ENCODE assay signal across 14 cellular contexts in genomic region chr15:63243101-63243500, GRCh38. TPM values are rescaled to one million over a fixed set of nuclear protein-coding genes. Genes with fewer than 3 reads are reported as not detected.
DNase-seq lines count a peak whose midpoint lies in the region; ATAC-seq and TF ChIP-seq lines count a peak whose summit lies in the region.
"Had no signal": no experiment of that assay in that cellular context is flagged by ENCODE, and none has a peak within 500 bp of the region (broad histone marks: within the 10 kb centered on the region; RNA-seq: fewer than 3 reads in every experiment).

No MANE protein-coding gene starts in this region.

- H3K36me3 Mint-ChIP-seq in CD8-positive, alpha-beta T cell: peaks cover 39% of the 10 kb centered on the region
- peaks cover 67% of the 10 kb centered on the region for H3K36me3 Mint-ChIP-seq in activated naive CD8-positive, alpha-beta T cell treated with anti-CD3 and anti-CD28 coated beads, Interleukin-2, amount 50 U/mL, for 24 hours (ENCODE audit: low read depth)
- peaks cover 44% of the 10 kb centered on the region for H3K36me3 Mint-ChIP-seq in stimulated activated memory B cell treated with anti-CD40 and anti-IgM and Interleukin-4, amounts not matched to agents 10 μg/mL and 1 μg/mL and 100 μg/mL, for 72 hours

- no peaks in the 10 kb centered on the region for H3K27me3 Mint-ChIP-seq in CD8-positive, alpha-beta T cell (ENCODE audit: low read depth)
- no peaks in the 10 kb centered on the region for H3K27me3 Mint-ChIP-seq in activated naive CD8-positive, alpha-beta T cell treated with anti-CD3 and anti-CD28 coated beads, Interleukin-2, amount 50 U/mL, for 24 hours
- H3K27me3 Mint-ChIP-seq in stimulated activated memory B cell treated with anti-CD40 and anti-IgM and Interleukin-4, amounts not matched to agents 10 μg/mL and 1 μg/mL and 100 μg/mL, for 72 hours: no peaks in the 10 kb centered on the region

- H3K27ac Mint-ChIP-seq in CD8-positive, alpha-beta T cell: peak overlapping the region; percentile 46
- peak overlapping the region; percentile 91 for H3K27ac Mint-ChIP-seq in activated naive CD8-positive, alpha-beta T cell treated with anti-CD3 and anti-CD28 coated beads, Interleukin-2, amount 50 U/mL, for 24 hours
- H3K27ac Mint-ChIP-seq in stimulated activated memory B cell treated with anti-CD40 and anti-IgM and Interleukin-4, amounts not matched to agents 10 μg/mL and 1 μg/mL and 100 μg/mL, for 72 hours: peak overlapping the region; percentile 31

- H3K4me1 Mint-ChIP-seq in CD8-positive, alpha-beta T cell (ENCODE audit: low read depth): peaks cover 74% of the 10 kb centered on the region
- peaks cover 67% of the 10 kb centered on the region for H3K4me1 Mint-ChIP-seq in activated naive CD8-positive, alpha-beta T cell treated with anti-CD3 and anti-CD28 coated beads, Interleukin-2, amount 50 U/mL, for 24 hours
- peaks cover 54% of the 10 kb centered on the region for H3K4me1 Mint-ChIP-seq in stimulated activated memory B cell treated with anti-CD40 and anti-IgM and Interleukin-4, amounts not matched to agents 10 μg/mL and 1 μg/mL and 100 μg/mL, for 72 hours
- H3K4me1 Mint-ChIP-seq: H9 had no signal

- DNase-seq in CD8-positive, alpha-beta T cell: no peak
- no peak for DNase-seq in activated naive CD8-positive, alpha-beta T cell treated with anti-CD3 and anti-CD28 coated beads, Interleukin-2, amount 50 U/mL, for 24 hours
- DNase-seq in left ventricle myocardium inferior: no peak
- DNase-seq in DMS153 (lab: John Stamatoyannopoulos, UW): no peak
- no peak for DNase-seq in NCI-H2107 treated with DMSO at 0.1 percent for 48 hours (lab: John Stamatoyannopoulos, UW; ENCODE audit: unreplicated experiment)
- DNase-seq: amniotic stem cell; H9; NCI-H1092; NCI-H524 treated with DMSO at 0.1 percent for 48 hours; stimulated activated CD4-positive, alpha-beta T cell treated with anti-CD3 and anti-CD28 coated beads, Interleukin-4, amount 100 ng/mL, for 4 hours had no signal

- H3K4me3 Mint-ChIP-seq in CD8-positive, alpha-beta T cell: no peak overlapping the region
- no peak overlapping the region for H3K4me3 Mint-ChIP-seq in activated naive CD8-positive, alpha-beta T cell treated with anti-CD3 and anti-CD28 coated beads, Interleukin-2, amount 50 U/mL, for 24 hours
- H3K4me3 Mint-ChIP-seq in stimulated activated memory B cell treated with anti-CD40 and anti-IgM and Interleukin-4, amounts not matched to agents 10 μg/mL and 1 μg/mL and 100 μg/mL, for 72 hours: no peak overlapping the region
- H3K4me3 Mint-ChIP-seq: H9 had no signal

- no peak for TF ChIP-seq CTCF in CD8-positive, alpha-beta T cell (IDR thresholded peaks at IDR 0.05)
- no peak for TF ChIP-seq CTCF in left ventricle myocardium inferior (IDR thresholded peaks at IDR 0.05; ENCODE audit: borderline replicate concordance)

- no peak overlapping the region for H3K4me3 ChIP-seq in CD8-positive, alpha-beta T cell (ENCODE audit: low read depth, low read length)
- no peak overlapping the region for H3K4me3 ChIP-seq in left ventricle myocardium inferior
- H3K4me3 ChIP-seq: prostate gland had no signal

- intact Hi-C loops in CD8-positive, alpha-beta T cell (cut with DNase I, micrococcal nuclease): no loop called here
- intact Hi-C loops in left ventricle myocardium inferior (cut with micrococcal nuclease): no loop called here

- H3K27ac ChIP-seq in CD8-positive, alpha-beta T cell (ENCODE audit: low read depth, low read length): no peak overlapping the region
- peak overlapping the region; percentile 69 for H3K27ac ChIP-seq in left ventricle myocardium inferior (replicated peaks)
- H3K27ac ChIP-seq: prostate gland had no signal

- no peaks in the 10 kb centered on the region for H3K9me3 Mint-ChIP-seq in CD8-positive, alpha-beta T cell
- no peaks in the 10 kb centered on the region for H3K9me3 Mint-ChIP-seq in activated naive CD8-positive, alpha-beta T cell treated with anti-CD3 and anti-CD28 coated beads, Interleukin-2, amount 50 U/mL, for 24 hours
- no peaks in the 10 kb centered on the region for H3K9me3 Mint-ChIP-seq in stimulated activated memory B cell treated with anti-CD40 and anti-IgM and Interleukin-4, amounts not matched to agents 10 μg/mL and 1 μg/mL and 100 μg/mL, for 72 hours

- H3K9me3 ChIP-seq in CD8-positive, alpha-beta T cell (ENCODE audit: low read length): no peaks in the 10 kb centered on the region
- no peaks in the 10 kb centered on the region for H3K9me3 ChIP-seq in left ventricle myocardium inferior (replicated peaks)
- H3K9me3 ChIP-seq: prostate gland had no signal

- peaks cover 10% of the 10 kb centered on the region for H3K36me3 ChIP-seq in CD8-positive, alpha-beta T cell (ENCODE audit: insufficient read depth, low read length)
- peaks cover 3% of the 10 kb centered on the region for H3K36me3 ChIP-seq in left ventricle myocardium inferior
- H3K36me3 ChIP-seq: prostate gland had no signal

- no peak for ATAC-seq in CD8-positive, alpha-beta T cell
- no peak for ATAC-seq in activated naive CD8-positive, alpha-beta T cell treated with anti-CD3 and anti-CD28 coated beads, Interleukin-2, amount 50 U/mL, for 24 hours
- ATAC-seq in stimulated activated memory B cell treated with anti-CD40 and anti-IgM and Interleukin-4, amounts not matched to agents 10 μg/mL and 1 μg/mL and 100 μg/mL, for 72 hours: no peak
- no peak for ATAC-seq in HG03135 (IDR thresholded peaks at IDR 0.05; ENCODE audit: unreplicated experiment)
- no peak for ATAC-seq in HG02623 (IDR thresholded peaks at IDR 0.05; ENCODE audit: unreplicated experiment)

- CTCF ChIA-PET in CD8-positive, alpha-beta T cell (lab: Charles Lee): interaction anchor here (0.6 to 1.8 kb wide), 3 partner anchors 24 to 86 kb away, joined by 3 to 5 read pairs (median 3); partner anchors contain the start of gene RPS27L

- peaks cover 36% of the 10 kb centered on the region for H3K4me1 ChIP-seq in CD8-positive, alpha-beta T cell (ENCODE audit: insufficient read depth, low read length)
- peaks cover 55% of the 10 kb centered on the region for H3K4me1 ChIP-seq in left ventricle myocardium inferior
- H3K4me1 ChIP-seq: prostate gland had no signal

- H3K27me3 ChIP-seq in CD8-positive, alpha-beta T cell (ENCODE audit: insufficient read depth, low read length): no peaks in the 10 kb centered on the region
- no peaks in the 10 kb centered on the region for H3K27me3 ChIP-seq in left ventricle myocardium inferior (ENCODE audit: low read depth)

- POLR2A ChIA-PET in CD8-positive, alpha-beta T cell (lab: Charles Lee): interaction anchor here (1.5 to 1.6 kb wide), 3 partner anchors 19 to 86 kb away, joined by 3 to 7 read pairs (median 7); partner anchors contain the start of gene RPS27L

RNA-seq across cellular contexts. Expression of gene APH1B, which starts 34.3 kb away (rescaled TPM):
- total RNA-seq in CD8-positive, alpha-beta T cell: 10 to 100 TPM; 10.8 to 13.6 TPM
- 6.2 TPM for total RNA-seq in left ventricle myocardium inferior

RNA-seq across cellular contexts. Expression of gene RAB8B, which starts 53.7 kb away (rescaled TPM):
- total RNA-seq in CD8-positive, alpha-beta T cell: 100 to 1,000 TPM; 145 to 146 TPM
- total RNA-seq in left ventricle myocardium inferior: 8.1 TPM

Comparison
In these comparisons a context has a peak if more than half of its experiments do, and no peak if none do; other contexts are left out.
1. H3K27ac Mint-ChIP-seq: peak in every context shown above with its lines; median percentile 91 in activated naive CD8-positive, alpha-beta T cell treated with anti-CD3 and anti-CD28 coated beads, Interleukin-2, amount 50 U/mL, for 24 hours; 46 in CD8-positive, alpha-beta T cell; 31 in stimulated activated memory B cell treated with anti-CD40 and anti-IgM and Interleukin-4, amounts not matched to agents 10 μg/mL and 1 μg/mL and 100 μg/mL, for 72 hours.
2. RNA of gene RAB8B, which starts 53.7 kb away (total RNA-seq): 145 to 146 TPM in CD8-positive, alpha-beta T cell; 8.1 TPM in left ventricle myocardium inferior (single experiment); every median in the first group is over 10 times any median in the second.